22 cellular contexts compared by ENCODE assay signal in genomic region chr1:94680008-94680377, GRCh38.
"Had no signal": no experiment of that assay in that cellular context is flagged by ENCODE, and none has a peak within 500 bp of the region (broad histone marks: within the 10 kb centered on the region; RNA-seq: fewer than 3 reads in every experiment).

No MANE protein-coding gene starts in this region.

- H3K27me3 ChIP-seq: left lung, ovary, right atrium auricular region, spleen, thyroid gland, transverse colon, upper lobe of left lung had no signal

- H3K36me3 ChIP-seq: left lung, ovary, right atrium auricular region, spleen, thyroid gland, transverse colon, upper lobe of left lung had no signal

- H3K4me3 Mint-ChIP-seq: memory B cell; naive thymus-derived CD4-positive, alpha-beta T cell; natural killer cell treated with Interleukin-12 subunit alpha and Interleukin-12 subunit beta and Interleukin-15 and Interleukin-18, amount 100 ng/mL, for 72 hours; stimulated activated effector memory CD8-positive, alpha-beta T cell treated with anti-CD3 and anti-CD28 coated beads, Interleukin-12 subunit alpha, Interleukin-12 subunit beta, amount 100 ng/mL, for 72 hours; stimulated activated naive CD8-positive, alpha-beta T cell treated with anti-CD3 and anti-CD28 coated beads, Interleukin-15, Interleukin-2, amounts not matched to agents 100 ng/mL and 50 ng/mL, for 24 hours had no signal

- H3K4me3 ChIP-seq: left lung, lung, mucosa of descending colon, ovary, right atrium auricular region, skin epidermis, spleen, thyroid gland, transverse colon, upper lobe of left lung had no signal

- H3K9me3 Mint-ChIP-seq: memory B cell; natural killer cell treated with Interleukin-12 subunit alpha and Interleukin-12 subunit beta and Interleukin-15 and Interleukin-18, amount 100 ng/mL, for 72 hours; stimulated activated effector memory CD8-positive, alpha-beta T cell treated with anti-CD3 and anti-CD28 coated beads, Interleukin-12 subunit alpha, Interleukin-12 subunit beta, amount 100 ng/mL, for 72 hours had no signal

- H3K27me3 Mint-ChIP-seq: progenitor cell of endocrine pancreas had no signal

- FAIRE-seq: kidney had no signal

- DNase-seq: hippocampal formation; kidney; midbrain; mucosa of descending colon; naive thymus-derived CD4-positive, alpha-beta T cell; spleen; stimulated activated CD4-positive, alpha-beta T cell treated with anti-CD3 and anti-CD28 coated beads, Interleukin-4, amount 100 ng/mL, for 24 hours; stimulated activated naive CD4-positive, alpha-beta T cell; transverse colon; upper lobe of left lung had no signal

- H3K4me1 ChIP-seq: left lung, spleen, upper lobe of left lung had no signal

- H3K27ac ChIP-seq: left lung, ovary, right atrium auricular region, skin epidermis, spleen, upper lobe of left lung had no signal

- H3K9me3 ChIP-seq: left lung, mucosa of descending colon, ovary, right atrium auricular region, spleen, thyroid gland, transverse colon, upper lobe of left lung had no signal

- H3K27ac Mint-ChIP-seq: memory B cell; naive thymus-derived CD4-positive, alpha-beta T cell; natural killer cell treated with Interleukin-12 subunit alpha and Interleukin-12 subunit beta and Interleukin-15 and Interleukin-18, amount 100 ng/mL, for 72 hours; progenitor cell of endocrine pancreas; stimulated activated effector memory CD8-positive, alpha-beta T cell treated with anti-CD3 and anti-CD28 coated beads, Interleukin-12 subunit alpha, Interleukin-12 subunit beta, amount 100 ng/mL, for 72 hours; stimulated activated naive CD8-positive, alpha-beta T cell treated with anti-CD3 and anti-CD28 coated beads, Interleukin-15, Interleukin-2, amounts not matched to agents 100 ng/mL and 50 ng/mL, for 24 hours had no signal

- H3K4me1 Mint-ChIP-seq: memory B cell; naive thymus-derived CD4-positive, alpha-beta T cell had no signal

- H3K36me3 Mint-ChIP-seq: memory B cell; naive thymus-derived CD4-positive, alpha-beta T cell; natural killer cell treated with Interleukin-12 subunit alpha and Interleukin-12 subunit beta and Interleukin-15 and Interleukin-18, amount 100 ng/mL, for 72 hours; stimulated activated effector memory CD8-positive, alpha-beta T cell treated with anti-CD3 and anti-CD28 coated beads, Interleukin-12 subunit alpha, Interleukin-12 subunit beta, amount 100 ng/mL, for 72 hours had no signal

- ATAC-seq: left colon; mucosa of descending colon; naive thymus-derived CD4-positive, alpha-beta T cell; natural killer cell treated with Interleukin-12 subunit alpha and Interleukin-12 subunit beta and Interleukin-15 and Interleukin-18, amount 100 ng/mL, for 72 hours; stimulated activated effector memory CD8-positive, alpha-beta T cell treated with anti-CD3 and anti-CD28 coated beads, Interleukin-12 subunit alpha, Interleukin-12 subunit beta, amount 100 ng/mL, for 72 hours had no signal
